Comparison of ENCODE assay signal across 27 cellular contexts in genomic region chr14:43914041-43914693, GRCh38.
A peak's percentile ranks its signal among the peaks of the same experiment; 100 is the strongest.
DNase-seq lines count a peak whose midpoint lies in the region; ATAC-seq, FAIRE-seq and TF ChIP-seq lines count a peak whose summit lies in the region.
"Had no signal": no experiment of that assay in that cellular context is flagged by ENCODE, and none has a peak within 500 bp of the region (broad histone marks: within the 10 kb centered on the region; RNA-seq: fewer than 3 reads in every experiment).

No MANE protein-coding gene starts in this region.

- H3K27me3 Mint-ChIP-seq in MCF 10A (ENCODE audit: insufficient read depth, unreplicated experiment), result no peaks in the 10 kb centered on the region
- H3K27me3 Mint-ChIP-seq: CD8-positive, alpha-beta memory T cell had no signal

- no peak for TF ChIP-seq CTCF in MCF 10A (IDR thresholded peaks at IDR 0.05; ENCODE audit: unreplicated experiment)
- TF ChIP-seq CTCF in breast epithelium (IDR thresholded peaks at IDR 0.05), result no peak
- TF ChIP-seq CTCF in psoas muscle (IDR thresholded peaks at IDR 0.05), result no peak
- no peak for TF ChIP-seq CTCF in A673 (conservative IDR thresholded peaks at IDR 0.05; ENCODE audit: low read depth, low read length)

- H3K9me3 ChIP-seq in breast epithelium, result no peaks in the 10 kb centered on the region
- H3K9me3 ChIP-seq in MG63, result no peaks in the 10 kb centered on the region
- H3K9me3 ChIP-seq in psoas muscle, result no peaks in the 10 kb centered on the region
- no peaks in the 10 kb centered on the region for H3K9me3 ChIP-seq in A673 (ENCODE audit: low read depth, low read length, poor library complexity, severe bottlenecking)
- H3K9me3 ChIP-seq: BE2C had no signal

- POLR2A ChIA-PET in MCF 10A (lab: Yijun Ruan, JAX), result no interaction called here
- POLR2A ChIA-PET in A673 (lab: Charles Lee; ENCODE audit: low non-redundant PET), result no interaction called here

- H3K27me3 ChIP-seq in breast epithelium (no peaks in the 10 kb centered on the region), MG63 (no peaks in the 10 kb centered on the region), psoas muscle (ENCODE audit: insufficient read depth in 3 of 3, low read length in 2 of 3) (no peaks in the 10 kb centered on the region), A673 (replicated peaks; ENCODE audit: insufficient read depth, low read depth, low read length, poor library complexity) (no peaks in the 10 kb centered on the region)
- H3K27me3 ChIP-seq: BE2C had no signal

- H3K4me1 ChIP-seq in breast epithelium (no peaks in the 10 kb centered on the region), psoas muscle (no peaks in the 10 kb centered on the region), A673 (ENCODE audit: insufficient read depth, low read length, poor library complexity, severe bottlenecking) (no peaks in the 10 kb centered on the region)
- H3K4me1 ChIP-seq: BE2C had no signal

- DNase-seq in MCF 10A (ENCODE audit: unreplicated experiment), result peak; percentile 60
- no peak for DNase-seq in breast epithelium (ENCODE audit: low spot score in 2 of 2)
- peak; percentile 82 for DNase-seq in MG63
- peak; percentile 57 for DNase-seq in left cardiac atrium
- DNase-seq in psoas muscle, result peak in 1 of 2 donors; percentile 16
- DNase-seq in A673 (ENCODE audit: low spot score), result no peak
- DNase-seq in stimulated activated CD4-positive, alpha-beta T cell treated with anti-CD3 and anti-CD28 coated beads, Interleukin-15, amount 100 ng/mL, for 24 hours, result no peak
- DNase-seq in H54 (ENCODE audit: insufficient read length, low spot score), result no peak
- DNase-seq: ACHN; BE2C; CD8-positive, alpha-beta memory T cell; DMS 273 treated with DMSO at 0.1 percent for 48 hours; DMS79; EL; GF-D8; Kasumi-1; NCI-H1417; NCI-H1694; NCI-H2029 treated with DMSO at 0.1 percent for 48 hours; NCI-H526 treated with DMSO at 0.1 percent for 48 hours; PC-9; SHP77 had no signal

- TF ChIP-seq POLR2A in breast epithelium (IDR thresholded peaks at IDR 0.05) (no peak), H54 (IDR thresholded peaks at IDR 0.05; ENCODE audit: low read depth, low read length) (no peak)

- H3K36me3 Mint-ChIP-seq in MCF 10A (ENCODE audit: insufficient read depth, unreplicated experiment), result no peaks in the 10 kb centered on the region
- H3K36me3 Mint-ChIP-seq: CD14-positive monocyte had no signal

- no peak for FAIRE-seq in H54 (lab: Jason Lieb, UNC)
- FAIRE-seq: GM12891, H1 had no signal

- H3K4me3 ChIP-seq in breast epithelium (no peak overlapping the region), MG63 (no peak overlapping the region), psoas muscle (no peak overlapping the region), A673 (ENCODE audit: low read depth, low read length, poor library complexity, severe bottlenecking) (no peak overlapping the region)
- H3K4me3 ChIP-seq: PC-9 had no signal

- no peaks in the 10 kb centered on the region for H3K36me3 ChIP-seq in breast epithelium
- H3K36me3 ChIP-seq in MG63, result no peaks in the 10 kb centered on the region
- H3K36me3 ChIP-seq in psoas muscle (ENCODE audit: insufficient read depth in 1 of 2, low read depth in 1 of 2), result no peaks in the 10 kb centered on the region
- no peaks in the 10 kb centered on the region for H3K36me3 ChIP-seq in A673 (ENCODE audit: insufficient read depth, low read length, poor library complexity, severe bottlenecking)
- H3K36me3 ChIP-seq: BE2C had no signal

- CTCF ChIA-PET in MCF 10A (lab: Yijun Ruan, JAX), result interaction anchor here (1.4 kb wide), 1 partner anchor 235 kb away, joined by 4 read pairs; no protein-coding TSS in a partner anchor
- CTCF ChIA-PET in A673 (lab: Charles Lee), result no interaction called here

- ATAC-seq in left cardiac atrium, result peak in 1 of 2 donors; percentile 68
- ATAC-seq in psoas muscle, result peak in 3 of 4 donors; percentile 67 to 81 (median 76)

- H3K27ac Mint-ChIP-seq in MCF 10A (ENCODE audit: low read depth, unreplicated experiment), result no peak overlapping the region
- H3K27ac Mint-ChIP-seq: CD14-positive monocyte; CD8-positive, alpha-beta memory T cell had no signal

- peaks cover 4% of the 10 kb centered on the region for H3K9me3 Mint-ChIP-seq in MCF 10A (ENCODE audit: unreplicated experiment)

- WGBS in psoas muscle, 3 donors, result 71 to 77% (median 72%) methylated on average over 4 of the region's 4 CpGs

- intact Hi-C loops in MCF 10A (cut with micrococcal nuclease) (no loop called here), breast epithelium (cut with DNase I; ENCODE audit: low total_unique reads) (no loop called here), left cardiac atrium (cut with DNase I) (no loop called here), psoas muscle (cut with DNase I) (no loop called here), A673 (cut with micrococcal nuclease; ENCODE audit: unreplicated experiment) (no loop called here)

- BruUV-seq in MCF 10A (replicated peaks; lab: Mats Ljungman, UMichigan), result no TSS peak
- BruUV-seq in A673 (replicated peaks; lab: Mats Ljungman, UMichigan), result no TSS peak

- no peak overlapping the region for H3K4me3 Mint-ChIP-seq in MCF 10A (ENCODE audit: unreplicated experiment)
- H3K4me3 Mint-ChIP-seq: CD14-positive monocyte had no signal

- H3K4me1 Mint-ChIP-seq in MCF 10A (ENCODE audit: insufficient read depth, unreplicated experiment), result peaks cover 18% of the 10 kb centered on the region
- H3K4me1 Mint-ChIP-seq: CD14-positive monocyte; CD8-positive, alpha-beta memory T cell had no signal

- H3K27ac ChIP-seq in breast epithelium (no peak overlapping the region), psoas muscle (no peak overlapping the region), A673 (ENCODE audit: low read depth, low read length, poor library complexity, severe bottlenecking) (no peak overlapping the region)
- H3K27ac ChIP-seq: 22Rv1, HL-60, PC-9 had no signal

Comparison
In these comparisons a context has a peak if more than half of its experiments do, and no peak if none do; other contexts are left out.
1. DNase-seq: peak in MCF 10A (single experiment), MG63 (single experiment) and left cardiac atrium (single experiment); none in breast epithelium (0 of 2), A673 (single experiment), stimulated activated CD4-positive, alpha-beta T cell treated with anti-CD3 and anti-CD28 coated beads, Interleukin-15, amount 100 ng/mL, for 24 hours (single experiment) and H54 (single experiment).